Comparison of ENCODE assay signal across 9 cellular contexts in the genomic region with DNA sequence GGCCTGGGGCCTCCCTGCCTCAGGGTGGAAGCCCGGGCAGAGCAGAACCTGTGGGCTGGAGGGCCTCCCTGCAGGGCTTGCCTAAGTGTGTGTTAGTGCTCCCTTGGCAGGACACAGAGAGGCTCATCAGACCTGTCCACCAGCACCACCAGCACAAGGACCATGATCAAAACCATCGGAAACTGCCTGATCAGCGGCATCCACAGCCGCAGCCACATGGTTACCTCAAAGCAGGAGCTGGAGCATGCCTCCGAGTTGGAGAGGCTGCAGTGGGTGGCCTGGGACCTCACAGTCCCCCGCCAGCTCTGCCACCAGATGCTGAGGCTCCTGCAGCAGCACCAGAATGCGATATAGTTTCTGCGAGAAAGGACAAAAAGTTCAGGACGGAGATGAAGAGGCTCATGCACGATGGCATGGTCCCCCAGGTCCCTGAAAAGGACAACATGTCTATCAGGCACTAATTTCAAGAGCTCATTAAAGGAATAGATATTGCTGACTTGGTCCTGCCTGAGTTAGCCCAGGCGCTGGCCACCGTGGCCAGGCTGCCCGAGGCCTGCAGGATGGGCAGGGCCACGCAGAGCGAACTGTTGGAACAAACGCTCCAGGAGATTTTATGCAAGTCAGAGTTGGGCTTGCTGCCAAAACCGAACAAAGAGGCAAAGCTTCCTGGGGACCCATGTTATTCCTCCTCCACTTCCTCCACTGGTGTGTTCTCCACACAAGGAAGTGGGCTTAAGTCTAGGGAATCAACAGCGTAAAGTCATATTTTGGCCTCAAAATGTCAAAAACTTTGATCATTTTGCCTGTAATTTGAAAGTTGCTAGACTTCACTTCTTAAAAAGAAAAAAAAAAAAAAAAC.
DNase-seq lines count a peak whose midpoint lies in the region; ATAC-seq, FAIRE-seq and TF ChIP-seq lines count a peak whose summit lies in the region.
"Had no signal": no experiment of that assay in that cellular context is flagged by ENCODE, and none has a peak within 500 bp of the region (broad histone marks: within the 10 kb centered on the region; RNA-seq: fewer than 3 reads in every experiment).

No MANE protein-coding gene starts in this region.

- no peak overlapping the region for H3K4me3 Mint-ChIP-seq in H9
- peak overlapping the region in 1 of 10 donors; percentile 32 for H3K4me3 Mint-ChIP-seq in naive thymus-derived CD4-positive, alpha-beta T cell
- H3K4me3 Mint-ChIP-seq: central memory CD8-positive, alpha-beta T cell had no signal

- no peak overlapping the region for H2AFZ ChIP-seq in H9 (ENCODE audit: low read length)

- H2BK120ac ChIP-seq in H9 (ENCODE audit: low read depth, low read length, poor library complexity, severe bottlenecking), result no peak overlapping the region
- H2BK120ac ChIP-seq in mesendoderm (ENCODE audit: low read depth, low read length), result no peak overlapping the region

- H4K8ac ChIP-seq in H9 (replicated peaks; ENCODE audit: insufficient read length, low read depth, low read length) (no peak overlapping the region), mesendoderm (ENCODE audit: low read depth, low read length) (no peak overlapping the region)

- H3K23me2 ChIP-seq in H9 (ENCODE audit: insufficient read length, low read depth, low read length, poor library complexity, severe bottlenecking), result no peaks in the 10 kb centered on the region

- no peaks in the 10 kb centered on the region for H3K4me1 Mint-ChIP-seq in H9
- peaks cover 10 to 35% (median 23%) of the 10 kb centered on the region in 7 donors for H3K4me1 Mint-ChIP-seq in naive thymus-derived CD4-positive, alpha-beta T cell
- H3K4me1 Mint-ChIP-seq: central memory CD8-positive, alpha-beta T cell had no signal

- no peak overlapping the region for H4K91ac ChIP-seq in H9 (ENCODE audit: insufficient read length, low read depth, low read length)

- DNase-seq in GF-D8 (lab: John Stamatoyannopoulos, UW) (peak; percentile 79), RCC 7860 (ENCODE audit: low spot score) (peak; percentile 23), foreskin keratinocyte (peak; percentile 29 to 65), renal cortical epithelial cell (ENCODE audit: low read depth) (peak; percentile 87), ACHN (no peak), H9 (no peak), mesendoderm (no peak)
- DNase-seq in naive thymus-derived CD4-positive, alpha-beta T cell, result no peak

- H3K27me3 ChIP-seq in foreskin keratinocyte (no peaks in the 10 kb centered on the region), H9 (ENCODE audit: insufficient read depth, low read length) (no peaks in the 10 kb centered on the region), mesendoderm (ENCODE audit: insufficient read depth, low read length, poor library complexity) (no peaks in the 10 kb centered on the region)
- H3K27me3 ChIP-seq in naive thymus-derived CD4-positive, alpha-beta T cell (ENCODE audit: control insufficient read depth in 2 of 2, insufficient read depth in 2 of 2, low read length in 2 of 2), result no peaks in the 10 kb centered on the region

- H3K9ac ChIP-seq in H9 (ENCODE audit: extremely low read depth, insufficient read length, low read length) (no peak overlapping the region), mesendoderm (ENCODE audit: low read length) (no peak overlapping the region)

- H2BK5ac ChIP-seq in H9 (ENCODE audit: insufficient read length, low read length) (no peak overlapping the region), mesendoderm (ENCODE audit: low read length) (no peak overlapping the region)

- POLR2A ChIA-PET in naive thymus-derived CD4-positive, alpha-beta T cell (lab: Charles Lee), result interaction anchor here (1.3 kb wide), 1 partner anchor 9 kb away, joined by 5 read pairs; no protein-coding TSS in a partner anchor

- peak; percentile 24 for ATAC-seq in foreskin keratinocyte
- no peak for ATAC-seq in naive thymus-derived CD4-positive, alpha-beta T cell

- H3K79me1 ChIP-seq in H9 (ENCODE audit: insufficient read depth, low read depth, low read length, poor library complexity, severe bottlenecking) (no peaks in the 10 kb centered on the region), mesendoderm (ENCODE audit: low read length) (no peaks in the 10 kb centered on the region)

- FAIRE-seq in RCC 7860 (lab: Jason Lieb, UNC), result no peak

- H3K14ac ChIP-seq in H9 (ENCODE audit: insufficient read depth, low read length), result no peak overlapping the region

- H3K27ac ChIP-seq in foreskin keratinocyte (no peak overlapping the region), H9 (ENCODE audit: insufficient read length, low read depth, low read length) (no peak overlapping the region), mesendoderm (ENCODE audit: low read depth, low read length) (no peak overlapping the region)
- no peak overlapping the region for H3K27ac ChIP-seq in naive thymus-derived CD4-positive, alpha-beta T cell (ENCODE audit: low read depth, low read length)

- H3K4me2 ChIP-seq in H9 (ENCODE audit: insufficient read depth, insufficient read length, low read length) (no peak overlapping the region), mesendoderm (ENCODE audit: low read length) (no peak overlapping the region)

- WGBS in H9 (ENCODE audit: extremely low coverage, insufficient read length, low lambda C conversion rate), result no CpG with 5 or more reads among the region's 18 CpGs
- WGBS in mesendoderm (ENCODE audit: extremely low coverage, insufficient coverage, low lambda C conversion rate), result no CpG with 5 or more reads among the region's 18 CpGs

- H3K79me2 ChIP-seq in H9 (ENCODE audit: insufficient read depth, low read length) (no peaks in the 10 kb centered on the region), mesendoderm (ENCODE audit: control insufficient read depth, insufficient read depth, low read length) (no peaks in the 10 kb centered on the region)

- H3K9me3 ChIP-seq in H9 (ENCODE audit: control insufficient read depth, low read depth, low read length), result no peaks in the 10 kb centered on the region
- no peaks in the 10 kb centered on the region for H3K9me3 ChIP-seq in naive thymus-derived CD4-positive, alpha-beta T cell (ENCODE audit: control insufficient read depth in 2 of 3, low read length in 3 of 3)

- H3K23ac ChIP-seq in H9 (ENCODE audit: insufficient read length, low read depth, low read length), result no peak overlapping the region
- no peak overlapping the region for H3K23ac ChIP-seq in mesendoderm (ENCODE audit: low read length)

- CTCF ChIA-PET in naive thymus-derived CD4-positive, alpha-beta T cell (lab: Charles Lee), result interaction anchor here (1.2 kb wide), 1 partner anchor 92 kb away, joined by 3 read pairs; no protein-coding TSS in a partner anchor

- H3K36me3 ChIP-seq in naive thymus-derived CD4-positive, alpha-beta T cell (ENCODE audit: control insufficient read depth in 2 of 3, insufficient read depth in 3 of 3, low read length in 3 of 3), result no peaks in the 10 kb centered on the region
- H3K36me3 ChIP-seq in mesendoderm (ENCODE audit: control insufficient read depth, insufficient read depth, low read length), result no peaks in the 10 kb centered on the region

- peaks cover 0 to 6% (median 0%) of the 10 kb centered on the region in 3 experiments; a peak in 2 of 7 replicates for H3K36me3 Mint-ChIP-seq in H9 (ENCODE audit: insufficient read depth in 1 of 3, low read depth in 3 of 3)
- H3K36me3 Mint-ChIP-seq in naive thymus-derived CD4-positive, alpha-beta T cell, result peaks cover 2 to 7% (median 5%) of the 10 kb centered on the region in 5 donors

- in situ Hi-C loops in ACHN (cut with HindIII; ENCODE audit: low pct_ligation_motif_present, low pct_unique_long_range_greater_than_20kb, low sequenced_read_pairs), result no loop called here

- H2BK15ac ChIP-seq in H9 (ENCODE audit: low read depth, low read length) (no peak overlapping the region), mesendoderm (replicated peaks; ENCODE audit: low read depth) (no peak overlapping the region)

- H3K4ac ChIP-seq in H9 (ENCODE audit: low read depth, low read length) (no peak overlapping the region), mesendoderm (ENCODE audit: low read depth, low read length) (no peak overlapping the region)

- H3K9me3 Mint-ChIP-seq in H9, result peaks cover 3 to 5% of the 10 kb centered on the region in 2 experiments; a peak in 3 of 5 replicates
- H3K9me3 Mint-ChIP-seq in naive thymus-derived CD4-positive, alpha-beta T cell, result peaks cover 0 to 10% (median 6%) of the 10 kb centered on the region in 11 donors
- H3K9me3 Mint-ChIP-seq: central memory CD8-positive, alpha-beta T cell had no signal

- no peak overlapping the region for H2BK20ac ChIP-seq in H9 (ENCODE audit: low read depth, low read length, poor library complexity, severe bottlenecking)

- H2AK5ac ChIP-seq in H9 (ENCODE audit: insufficient read length, low read length), result no peak overlapping the region
- no peak overlapping the region for H2AK5ac ChIP-seq in mesendoderm (ENCODE audit: low read length)

- H3K18ac ChIP-seq in H9 (ENCODE audit: insufficient read length, low read depth, low read length) (no peak overlapping the region), mesendoderm (ENCODE audit: low read length) (no peak overlapping the region)

- H4K5ac ChIP-seq in H9 (ENCODE audit: insufficient read length, low read depth, low read length), result no peak overlapping the region
- no peak overlapping the region for H4K5ac ChIP-seq in mesendoderm (ENCODE audit: low read length)

- no peak for TF ChIP-seq CTCF in foreskin keratinocyte (conservative IDR thresholded peaks at IDR 0.05)
- TF ChIP-seq CTCF in H9 (conservative IDR thresholded peaks at IDR 0.05), result no peak

- no peaks in the 10 kb centered on the region for H4K20me1 ChIP-seq in H9 (ENCODE audit: control insufficient read depth, insufficient read depth, insufficient read length)

- H3K4me1 ChIP-seq in foreskin keratinocyte (peaks cover 4% of the 10 kb centered on the region), H9 (ENCODE audit: insufficient read depth, low read length) (no peaks in the 10 kb centered on the region), mesendoderm (ENCODE audit: control insufficient read depth, low read depth, low read length) (no peaks in the 10 kb centered on the region)
- peaks cover 0 to 15% of the 10 kb centered on the region in 2 donors for H3K4me1 ChIP-seq in naive thymus-derived CD4-positive, alpha-beta T cell (ENCODE audit: control insufficient read depth in 2 of 2, insufficient read depth in 2 of 2, low read length in 2 of 2)

- H3K4me3 ChIP-seq in naive thymus-derived CD4-positive, alpha-beta T cell (ENCODE audit: low read length), result no peak overlapping the region
- H3K4me3 ChIP-seq in mesendoderm (ENCODE audit: low read length), result no peak overlapping the region

- intact Hi-C loops in naive thymus-derived CD4-positive, alpha-beta T cell (cut with micrococcal nuclease), result no loop called here

- H3K27ac Mint-ChIP-seq in H9, result no peak overlapping the region
- peak overlapping the region in 2 of 9 donors; percentile 46 to 57 for H3K27ac Mint-ChIP-seq in naive thymus-derived CD4-positive, alpha-beta T cell

- H3T11ph ChIP-seq in H9 (ENCODE audit: low read length), result no peak overlapping the region

- H3K56ac ChIP-seq in H9 (ENCODE audit: insufficient read length, low read depth, low read length), result no peak overlapping the region
- H3K56ac ChIP-seq in mesendoderm (ENCODE audit: low read length), result no peak overlapping the region

- H3K27me3 Mint-ChIP-seq in H9 (ENCODE audit: low read depth), result peaks cover 6% of the 10 kb centered on the region
- H3K27me3 Mint-ChIP-seq in naive thymus-derived CD4-positive, alpha-beta T cell, result peaks cover 0 to 3% (median 0%) of the 10 kb centered on the region in 5 donors
- H3K27me3 Mint-ChIP-seq: central memory CD8-positive, alpha-beta T cell had no signal

- no peak overlapping the region for H2BK12ac ChIP-seq in H9 (ENCODE audit: insufficient read length, low read depth, low read length)

Comparison
In these comparisons a context has a peak if more than half of its experiments do, and no peak if none do; other contexts are left out.
1. DNase-seq: peak in GF-D8 (single experiment), RCC 7860 (single experiment), foreskin keratinocyte (2 of 2) and renal cortical epithelial cell (single experiment); none in ACHN (single experiment), H9 (single experiment), naive thymus-derived CD4-positive, alpha-beta T cell (0 of 9) and mesendoderm (single experiment).